ENCODE assay signal across 10 cellular contexts in the genomic region with DNA sequence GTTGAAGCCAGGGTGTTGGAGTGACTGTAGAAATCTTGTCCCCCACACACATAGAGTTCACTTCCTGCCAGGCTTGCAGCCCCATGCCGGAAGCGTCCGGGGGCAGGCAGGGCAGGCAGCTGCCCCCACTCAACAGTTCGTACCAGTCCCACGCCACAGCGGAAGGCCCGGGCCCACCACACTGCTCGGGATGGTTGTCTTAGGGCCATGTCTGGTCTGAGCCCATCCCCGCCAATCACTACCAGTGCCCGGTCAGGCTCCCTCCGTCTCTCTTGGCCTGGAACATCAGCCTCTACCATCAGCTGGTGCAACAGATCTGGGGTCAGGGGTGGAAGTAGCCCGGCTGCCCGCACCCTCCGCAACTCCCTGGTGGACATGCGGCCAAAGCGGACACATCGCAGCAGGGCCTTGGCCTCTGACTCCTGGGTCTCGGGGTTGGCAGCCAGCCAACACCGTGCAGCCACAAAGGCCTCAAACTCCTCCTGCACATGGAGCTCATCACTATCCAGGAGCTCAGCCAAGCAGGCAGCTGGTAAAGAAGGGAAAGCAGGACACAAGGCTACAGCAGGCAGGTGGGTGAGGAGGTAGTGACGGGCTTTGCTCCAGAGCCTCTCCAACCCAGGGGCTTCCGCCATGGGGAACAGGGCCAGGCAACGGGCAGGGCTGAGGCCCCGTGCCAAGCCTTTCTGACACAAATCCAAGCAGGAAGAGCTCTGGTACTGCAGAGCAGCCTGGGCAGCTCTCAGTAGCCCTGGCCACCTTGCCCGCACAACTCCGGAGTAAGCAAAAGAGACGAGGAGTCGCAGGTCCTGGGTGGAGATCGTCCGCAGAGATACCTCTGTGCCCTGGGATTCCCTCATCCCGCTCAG. TPM values are rescaled to one million over a fixed set of nuclear protein-coding genes. Genes with fewer than 3 reads are reported as not detected.
DNase-seq lines count a peak whose midpoint lies in the region; ATAC-seq and TF ChIP-seq lines count a peak whose summit lies in the region.
"Had no signal": no experiment of that assay in that cellular context is flagged by ENCODE, and none has a peak within 500 bp of the region (broad histone marks: within the 10 kb centered on the region; RNA-seq: fewer than 3 reads in every experiment).

No MANE protein-coding gene starts in this region.

- ATAC-seq in activated T-cell treated with anti-CD3 and anti-CD28 coated beads, Interleukin-2, amount 50 U/mL, for 72 hours (replicated peaks in 1 of 2): peak; percentile 18 to 20
- ATAC-seq in lower lobe of right lung: peak; percentile 57 to 70

- H3K9me3 Mint-ChIP-seq in activated T-cell treated with anti-CD3 and anti-CD28 coated beads, Interleukin-2, amount 50 U/mL, for 72 hours: no peaks in the 10 kb centered on the region

- H3K36me3 ChIP-seq in lower lobe of right lung (no peaks in the 10 kb centered on the region), transverse colon (no peaks in the 10 kb centered on the region)

- no peak for TF ChIP-seq POLR2A in transverse colon (IDR thresholded peaks at IDR 0.05)

- no peak for TF ChIP-seq EP300 in transverse colon (IDR thresholded peaks at IDR 0.05; ENCODE audit: low read depth)

- peaks cover 28% of the 10 kb centered on the region for H3K4me1 Mint-ChIP-seq in activated T-cell treated with anti-CD3 and anti-CD28 coated beads, Interleukin-2, amount 50 U/mL, for 72 hours (ENCODE audit: low read depth)

- WGBS in transverse colon (ENCODE audit: low coverage in 1 of 2), 2 donors: 33 to 70% methylated on average over 1 to 26 of the region's 30 CpGs

- peak overlapping the region in 1 of 2 donors; percentile 10 for H3K4me3 Mint-ChIP-seq in activated T-cell treated with anti-CD3 and anti-CD28 coated beads, Interleukin-2, amount 50 U/mL, for 72 hours

- H3K4me1 ChIP-seq in lower lobe of right lung (peaks cover 10% of the 10 kb centered on the region), transverse colon (peaks cover 4 to 28% (median 12%) of the 10 kb centered on the region in 4 donors)

- no peak overlapping the region for H3K27ac Mint-ChIP-seq in activated T-cell treated with anti-CD3 and anti-CD28 coated beads, Interleukin-2, amount 50 U/mL, for 72 hours

- H3K36me3 Mint-ChIP-seq in activated T-cell treated with anti-CD3 and anti-CD28 coated beads, Interleukin-2, amount 50 U/mL, for 72 hours (ENCODE audit: insufficient read depth in 2 of 2): no peaks in the 10 kb centered on the region

- H3K27me3 ChIP-seq in lower lobe of right lung (ENCODE audit: low read depth) (peaks cover 4% of the 10 kb centered on the region), transverse colon (no peaks in the 10 kb centered on the region)

- no peaks in the 10 kb centered on the region for H3K27me3 Mint-ChIP-seq in activated T-cell treated with anti-CD3 and anti-CD28 coated beads, Interleukin-2, amount 50 U/mL, for 72 hours (ENCODE audit: low read depth)

- no peak overlapping the region for H3K4me3 ChIP-seq in lower lobe of right lung
- H3K4me3 ChIP-seq in transverse colon: no peak overlapping the region

- H3K27ac ChIP-seq in lower lobe of right lung: no peak overlapping the region
- no peak overlapping the region for H3K27ac ChIP-seq in transverse colon

- intact Hi-C loops in lower lobe of right lung (cut with DNase I): no loop called here
- intact Hi-C loops in transverse colon (cut with DNase I; ENCODE audit: low total_unique reads): no loop called here

- H3K9me3 ChIP-seq in lower lobe of right lung: no peaks in the 10 kb centered on the region
- H3K9me3 ChIP-seq in transverse colon: no peaks in the 10 kb centered on the region

- TF ChIP-seq CTCF in lower lobe of right lung (IDR thresholded peaks at IDR 0.05) (no peak), transverse colon (IDR thresholded peaks at IDR 0.05) (no peak)

- DNase-seq in activated gamma-delta T cell treated with Interleukin-2 at 50 U/mL for 16 hours: peak; percentile 36
- no peak for DNase-seq in activated gamma-delta T cell (lab: John Stamatoyannopoulos, UW)
- no peak for DNase-seq in activated T-cell treated with anti-CD3 and anti-CD28 coated beads, Interleukin-2, amount 50 U/mL, for 72 hours
- DNase-seq in lower lobe of right lung: no peak
- peak; percentile 60 for DNase-seq in transverse colon
- no peak for DNase-seq in NCI-H2171 treated with DMSO at 0.1 percent for 48 hours (lab: John Stamatoyannopoulos, UW)
- DNase-seq in kidney tubule cell (ENCODE audit: low spot score): no peak
- DNase-seq in NCI-H1436 (lab: John Stamatoyannopoulos, UW): no peak
- DNase-seq: foreskin fibroblast, NCI-H526 treated with DMSO at 0.1 percent for 48 hours had no signal

- in situ Hi-C loops in transverse colon (cut with MboI; ENCODE audit: low pct_ligation_motif_present in 1 of 4, low pct_unique_long_range_greater_than_20kb in 1 of 4, low sequenced_read_pairs in 3 of 4): no loop called here

RNA-seq across cellular contexts. Expression of gene KLHL33, which starts 5.9 kb away (rescaled TPM):
- under 1 TPM; 0.28 to 0.29 TPM for total RNA-seq in activated T-cell treated with anti-CD3 and anti-CD28 coated beads, Interleukin-2, amount 50 U/mL, for 72 hours
- total RNA-seq in lower lobe of right lung (0.47 TPM), transverse colon (under 1 TPM in 2 of 4 donors, not detected in 2; 0.16 to 0.27 TPM)

RNA-seq across cellular contexts. Expression of gene TEP1, which starts 16.7 kb away (rescaled TPM):
- 10 to 100 TPM; 40.2 to 41.4 TPM for total RNA-seq in activated T-cell treated with anti-CD3 and anti-CD28 coated beads, Interleukin-2, amount 50 U/mL, for 72 hours
- total RNA-seq in lower lobe of right lung (53.6 TPM), transverse colon (100 to 1,000 TPM in 1 of 4 donors, 10 to 100 TPM in 3; 72.2 to 216 (median 79.9) TPM)

RNA-seq across cellular contexts. Expression of gene OSGEP, which starts 24.6 kb away (rescaled TPM):
- 10 to 100 TPM; 50.7 to 68.1 TPM for total RNA-seq in activated T-cell treated with anti-CD3 and anti-CD28 coated beads, Interleukin-2, amount 50 U/mL, for 72 hours
- total RNA-seq in lower lobe of right lung (32.6 TPM), transverse colon (100 to 1,000 TPM in 1 of 4 donors, 10 to 100 TPM in 3; 26.7 to 146 (median 64.7) TPM)

RNA-seq across cellular contexts. Expression of gene APEX1, which starts 25.0 kb away (rescaled TPM):
- 100 to 1,000 TPM; 198 to 209 TPM for total RNA-seq in activated T-cell treated with anti-CD3 and anti-CD28 coated beads, Interleukin-2, amount 50 U/mL, for 72 hours
- 103 TPM for total RNA-seq in lower lobe of right lung
- total RNA-seq in transverse colon: 100 to 1,000 TPM; 108 to 120 (median 111) TPM

RNA-seq across cellular contexts. Expression of gene PIP4P1, which starts 31.2 kb away (rescaled TPM):
- total RNA-seq in activated T-cell treated with anti-CD3 and anti-CD28 coated beads, Interleukin-2, amount 50 U/mL, for 72 hours: 10 to 100 TPM; 38.2 to 45.8 TPM
- total RNA-seq in lower lobe of right lung: 37.7 TPM
- total RNA-seq in transverse colon: 10 to 100 TPM; 18.7 to 49.4 (median 31.1) TPM

Comparison
In these comparisons a context has a peak if more than half of its experiments do, and no peak if none do; other contexts are left out.
1. DNase-seq: peak in activated gamma-delta T cell treated with Interleukin-2 at 50 U/mL for 16 hours (single experiment) and transverse colon (single experiment); none in activated gamma-delta T cell (single experiment), activated T-cell treated with anti-CD3 and anti-CD28 coated beads, Interleukin-2, amount 50 U/mL, for 72 hours (0 of 2), lower lobe of right lung (single experiment), NCI-H2171 treated with DMSO at 0.1 percent for 48 hours (single experiment), kidney tubule cell (single experiment) and NCI-H1436 (single experiment).